ENCODE assay signal across 6 cellular contexts in genomic region chr17:42553866-42554249, GRCh38. TPM values are rescaled to one million over a fixed set of nuclear protein-coding genes. Genes with fewer than 3 reads are reported as not detected.
DNase-seq lines count a peak whose midpoint lies in the region; ATAC-seq and TF ChIP-seq lines count a peak whose summit lies in the region.

No MANE protein-coding gene starts in this region.

- DNase-seq in activated T-cell treated with anti-CD3 and anti-CD28 coated beads, Interleukin-2, amount 50 U/mL, for 72 hours: peak in 1 of 2 donors; percentile 16
- DNase-seq in lung (ENCODE audit: low spot score): no peak
- DNase-seq in NCI-H2029 (lab: John Stamatoyannopoulos, UW): no peak
- no peak for DNase-seq in NOMO-1 treated with dmso at 0.1 percent for 144 hours (lab: John Stamatoyannopoulos, UW; ENCODE audit: unreplicated experiment)

- no peak for TF ChIP-seq CTCF in lung (IDR thresholded peaks at IDR 0.05; ENCODE audit: control extremely low read depth, extremely low read depth)

- no peak for ATAC-seq in activated T-cell treated with anti-CD3 and anti-CD28 coated beads, Interleukin-2, amount 50 U/mL, for 72 hours (replicated peaks in 1 of 2)
- ATAC-seq in lung (ENCODE audit: insufficient read depth, low FRiP score) (no peak), GM18873 (IDR thresholded peaks at IDR 0.05; ENCODE audit: low FRiP score, unreplicated experiment) (no peak)

- H3K4me3 Mint-ChIP-seq in activated T-cell treated with anti-CD3 and anti-CD28 coated beads, Interleukin-2, amount 50 U/mL, for 72 hours: peak overlapping the region; percentile 88 to 94

- H3K27ac Mint-ChIP-seq in activated T-cell treated with anti-CD3 and anti-CD28 coated beads, Interleukin-2, amount 50 U/mL, for 72 hours: no peak overlapping the region

- no peaks in the 10 kb centered on the region for H3K27me3 Mint-ChIP-seq in activated T-cell treated with anti-CD3 and anti-CD28 coated beads, Interleukin-2, amount 50 U/mL, for 72 hours (ENCODE audit: low read depth)

- peak overlapping the region; percentile 92 for H3K4me3 ChIP-seq in lung

- 47 to 56% methylated on average over 16 of the region's 16 CpGs for WGBS in lung, 2 donors

- H3K9me3 ChIP-seq in ES-I3 (ENCODE audit: control insufficient read depth, insufficient read depth, low read length): no peaks in the 10 kb centered on the region
- H3K9me3 ChIP-seq in lung (ENCODE audit: control insufficient read depth in 2 of 2, insufficient read depth in 1 of 2, low read length in 1 of 2): no peaks in the 10 kb centered on the region

- peak overlapping the region; percentile 86 to 92 for H3K27ac ChIP-seq in lung (ENCODE audit: low read depth in 1 of 2, low read length in 1 of 2)

- H3K9ac ChIP-seq in ES-I3 (ENCODE audit: low read depth, low read length): peak overlapping the region; percentile 87

- H3K36me3 ChIP-seq in ES-I3 (ENCODE audit: insufficient read depth, low read length) (no peaks in the 10 kb centered on the region), lung (ENCODE audit: control insufficient read depth in 2 of 2, insufficient read depth in 2 of 2, low read length in 2 of 2) (peaks cover 0 to 4% of the 10 kb centered on the region in 2 donors)

- H3K27me3 ChIP-seq in lung (ENCODE audit: control insufficient read depth, insufficient read depth): no peaks in the 10 kb centered on the region

- no peaks in the 10 kb centered on the region for H3K36me3 Mint-ChIP-seq in activated T-cell treated with anti-CD3 and anti-CD28 coated beads, Interleukin-2, amount 50 U/mL, for 72 hours (ENCODE audit: insufficient read depth in 2 of 2)

- peaks cover 27% of the 10 kb centered on the region for H3K4me1 Mint-ChIP-seq in activated T-cell treated with anti-CD3 and anti-CD28 coated beads, Interleukin-2, amount 50 U/mL, for 72 hours (ENCODE audit: low read depth)

- H3K4me1 ChIP-seq in ES-I3 (ENCODE audit: insufficient read depth, low read length) (peaks cover 4% of the 10 kb centered on the region; the same call in 1 of the 2 replicates), lung (ENCODE audit: control insufficient read depth in 2 of 2, insufficient read depth in 2 of 2, low read length in 2 of 2) (peaks cover 0 to 5% of the 10 kb centered on the region in 2 donors)

- H3K9me3 Mint-ChIP-seq in activated T-cell treated with anti-CD3 and anti-CD28 coated beads, Interleukin-2, amount 50 U/mL, for 72 hours: no peaks in the 10 kb centered on the region

RNA-seq across cellular contexts. Expression of gene HSD17B1, which starts 1.1 kb away (rescaled TPM):
- total RNA-seq in activated T-cell treated with anti-CD3 and anti-CD28 coated beads, Interleukin-2, amount 50 U/mL, for 72 hours: 1 to 10 TPM; 1.3 to 1.8 TPM
- 1 to 10 TPM in 1 of 2 donors, under 1 TPM in 1; 0.98 to 1.3 TPM for total RNA-seq in lung
- 1 to 10 TPM; 1.8 to 2.4 TPM for polyA plus RNA-seq in lung

RNA-seq across cellular contexts. Expression of gene COASY, which starts 8.1 kb away (rescaled TPM):
- 10 to 100 TPM; 98.2 to 98.5 TPM for total RNA-seq in activated T-cell treated with anti-CD3 and anti-CD28 coated beads, Interleukin-2, amount 50 U/mL, for 72 hours
- total RNA-seq in lung: 10 to 100 TPM; 25.9 to 93.2 TPM
- polyA plus RNA-seq in lung: 10 to 100 TPM; 57.3 to 71.3 TPM

RNA-seq across cellular contexts. Expression of gene MLX, which starts 13.0 kb away (rescaled TPM):
- 10 to 100 TPM; 38.8 to 41.2 TPM for total RNA-seq in activated T-cell treated with anti-CD3 and anti-CD28 coated beads, Interleukin-2, amount 50 U/mL, for 72 hours
- total RNA-seq in lung: 10 to 100 TPM; 31.9 to 69.7 TPM
- 10 to 100 TPM; 61.8 to 71.6 TPM for polyA plus RNA-seq in lung

RNA-seq across cellular contexts. Expression of gene NAGLU, which starts 17.8 kb away (rescaled TPM):
- 1 to 10 TPM; 9.4 to 9.8 TPM for total RNA-seq in activated T-cell treated with anti-CD3 and anti-CD28 coated beads, Interleukin-2, amount 50 U/mL, for 72 hours
- total RNA-seq in lung: 10 to 100 TPM; 16.8 to 69.8 TPM
- polyA plus RNA-seq in lung: 10 to 100 TPM; 32.3 to 37.9 TPM

RNA-seq across cellular contexts. Expression of gene PSMC3IP, which starts 23.7 kb away (rescaled TPM):
- total RNA-seq in activated T-cell treated with anti-CD3 and anti-CD28 coated beads, Interleukin-2, amount 50 U/mL, for 72 hours: 10 to 100 TPM; 31.7 to 40.7 TPM
- 1 to 10 TPM; 3.4 to 7.5 TPM for total RNA-seq in lung
- polyA plus RNA-seq in lung: 1 to 10 TPM; 3.7 to 4.3 TPM
